14 cellular contexts compared by ENCODE assay signal in genomic region chr9:134755221-134755907, GRCh38.
DNase-seq lines count a peak whose midpoint lies in the region; ATAC-seq and TF ChIP-seq lines count a peak whose summit lies in the region.
"Had no signal": no experiment of that assay in that cellular context is flagged by ENCODE, and none has a peak within 500 bp of the region (broad histone marks: within the 10 kb centered on the region; RNA-seq: fewer than 3 reads in every experiment).

No MANE protein-coding gene starts in this region.

- no peaks in the 10 kb centered on the region for H3K4me1 Mint-ChIP-seq in endodermal cell
- H3K4me1 Mint-ChIP-seq in osteocyte (ENCODE audit: unreplicated experiment): peaks cover 2% of the 10 kb centered on the region
- H3K4me1 Mint-ChIP-seq: CD4-positive, alpha-beta memory T cell had no signal

- peak overlapping the region; percentile 86 for H3K4me2 ChIP-seq in BLaER1

- DNase-seq in RWPE1 (ENCODE audit: low spot score) (no peak), endodermal cell (no peak), osteocyte (ENCODE audit: extremely low spot score, unreplicated experiment) (no peak), CD1c-positive myeloid dendritic cell (ENCODE audit: extremely low spot score) (no peak), activated T-cell treated with anti-CD3 and anti-CD28 coated beads for 4 hours (no peak)
- DNase-seq: 8988T; AML-193; C1 segment of cervical spinal cord; CD4-positive, alpha-beta memory T cell; DMS79 had no signal

- H3K4me3 Mint-ChIP-seq in endodermal cell (no peak overlapping the region), osteocyte (ENCODE audit: unreplicated experiment) (no peak overlapping the region)

- TF ChIP-seq CTCF in RWPE1 (conservative IDR thresholded peaks at IDR 0.05; ENCODE audit: low read depth): no peak
- no peak for TF ChIP-seq CTCF in endodermal cell (conservative IDR thresholded peaks at IDR 0.05)
- no peak for TF ChIP-seq CTCF in osteocyte (IDR thresholded peaks at IDR 0.05)

- H3K9me3 Mint-ChIP-seq in endodermal cell (no peaks in the 10 kb centered on the region), osteocyte (ENCODE audit: unreplicated experiment) (no peaks in the 10 kb centered on the region)
- H3K9me3 Mint-ChIP-seq: CD4-positive, alpha-beta memory T cell had no signal

- peak overlapping the region; percentile 37 for H3K27ac Mint-ChIP-seq in endodermal cell
- peak overlapping the region; percentile 56 for H3K27ac Mint-ChIP-seq in osteocyte (ENCODE audit: unreplicated experiment)
- H3K27ac Mint-ChIP-seq: CD4-positive, alpha-beta memory T cell had no signal

- no peak for ATAC-seq in HG02588 (IDR thresholded peaks at IDR 0.05; ENCODE audit: unreplicated experiment)

- H3K27me3 ChIP-seq in BLaER1 (no peaks in the 10 kb centered on the region), endodermal cell (ENCODE audit: control insufficient read depth, insufficient read depth, low read length, poor library complexity, severe bottlenecking) (no peaks in the 10 kb centered on the region)

- H3K27ac ChIP-seq in BLaER1 (no peak overlapping the region), RWPE1 (0 out of 2 replicates have a peak overlapping the region, but pooled peaks have one; percentile 0), endodermal cell (ENCODE audit: low read depth, low read length) (no peak overlapping the region)
- H3K27ac ChIP-seq: HL-60 had no signal

- no peak overlapping the region for H3K9ac ChIP-seq in BLaER1
- H3K9ac ChIP-seq in endodermal cell (ENCODE audit: extremely low read depth, low read length, poor library complexity, severe bottlenecking): no peak overlapping the region

- 90 to 99% methylated on average over 9 to 14 of the region's 14 CpGs for WGBS in endodermal cell (ENCODE audit: insufficient coverage in 1 of 2, insufficient read length in 1 of 2), 2 experiments

- no peaks in the 10 kb centered on the region for H3K27me3 Mint-ChIP-seq in endodermal cell (ENCODE audit: insufficient read depth)
- no peaks in the 10 kb centered on the region for H3K27me3 Mint-ChIP-seq in osteocyte (ENCODE audit: unreplicated experiment)

- H3K9me3 ChIP-seq in BLaER1 (no peaks in the 10 kb centered on the region), endodermal cell (ENCODE audit: control insufficient read depth, low read length) (no peaks in the 10 kb centered on the region)

- H3K4me1 ChIP-seq in BLaER1 (peaks cover 98% of the 10 kb centered on the region), endodermal cell (ENCODE audit: control insufficient read depth, insufficient read depth, low read length) (no peaks in the 10 kb centered on the region)
- H3K4me1 ChIP-seq: HAP-1 had no signal

- H4K20me1 ChIP-seq in BLaER1: peaks cover 31% of the 10 kb centered on the region

- no peak overlapping the region for H3K4me3 ChIP-seq in BLaER1
- H3K4me3 ChIP-seq in endodermal cell (ENCODE audit: low read length): no peak overlapping the region
- H3K4me3 ChIP-seq: HAP-1 had no signal

- H3K36me3 Mint-ChIP-seq in endodermal cell (ENCODE audit: low read depth): peaks cover 10% of the 10 kb centered on the region
- H3K36me3 Mint-ChIP-seq in osteocyte (ENCODE audit: unreplicated experiment): peaks cover 29% of the 10 kb centered on the region
- H3K36me3 Mint-ChIP-seq: CD4-positive, alpha-beta memory T cell had no signal

- POLR2A ChIA-PET in RWPE1 (lab: Yijun Ruan, JAX; ENCODE audit: low non-redundant PET): no interaction called here

- CTCF ChIA-PET in RWPE1 (lab: Yijun Ruan, JAX): interaction anchor here (0.6 to 1.0 kb wide), 4 partner anchors 9 to 1268 kb away, joined by 3 to 4 read pairs (median 4); no protein-coding TSS in a partner anchor

- peaks cover 10% of the 10 kb centered on the region for H3K36me3 ChIP-seq in BLaER1
- H3K36me3 ChIP-seq in endodermal cell (ENCODE audit: control insufficient read depth, insufficient read depth, low read length): peaks cover 10% of the 10 kb centered on the region
- H3K36me3 ChIP-seq: HAP-1 had no signal
